ENCODE assay signal across 11 cellular contexts in genomic region chr9:37430841-37431597, GRCh38. TPM values are rescaled to one million over a fixed set of nuclear protein-coding genes. Genes with fewer than 3 reads are reported as not detected.
DNase-seq lines count a peak whose midpoint lies in the region; ATAC-seq and TF ChIP-seq lines count a peak whose summit lies in the region.
"Had no signal": no experiment of that assay in that cellular context is flagged by ENCODE, and none has a peak within 500 bp of the region (broad histone marks: within the 10 kb centered on the region; RNA-seq: fewer than 3 reads in every experiment).

No MANE protein-coding gene starts in this region.

- H3K27me3 ChIP-seq in cardiac muscle cell (no peaks in the 10 kb centered on the region), right atrium auricular region (no peaks in the 10 kb centered on the region), left lung (no peaks in the 10 kb centered on the region), upper lobe of right lung (no peaks in the 10 kb centered on the region), gastrocnemius medialis (no peaks in the 10 kb centered on the region)

- H3K4me3 ChIP-seq in cardiac muscle cell: no peak overlapping the region
- no peak overlapping the region for H3K4me3 ChIP-seq in right atrium auricular region
- no peak overlapping the region for H3K4me3 ChIP-seq in left lung
- H3K4me3 ChIP-seq in upper lobe of right lung: no peak overlapping the region
- no peak overlapping the region for H3K4me3 ChIP-seq in gastrocnemius medialis

- H3K4me1 ChIP-seq in cardiac muscle cell (ENCODE audit: low read depth) (peaks cover 5% of the 10 kb centered on the region), right atrium auricular region (peaks cover 0 to 25% of the 10 kb centered on the region in 2 donors), left lung (peaks cover 0 to 5% of the 10 kb centered on the region in 2 donors), upper lobe of right lung (peaks cover 5% of the 10 kb centered on the region), gastrocnemius medialis (peaks cover 15 to 26% of the 10 kb centered on the region in 2 donors)

- TF ChIP-seq CTCF in cardiac muscle cell (IDR thresholded peaks at IDR 0.05; ENCODE audit: low read depth, low read length): peak; percentile 7
- no peak for TF ChIP-seq CTCF in right atrium auricular region (IDR thresholded peaks at IDR 0.05)
- TF ChIP-seq CTCF in left lung (IDR thresholded peaks at IDR 0.05): no peak
- TF ChIP-seq CTCF in upper lobe of right lung (IDR thresholded peaks at IDR 0.05): no peak
- no peak for TF ChIP-seq CTCF in gastrocnemius medialis (IDR thresholded peaks at IDR 0.05 in 4 of 5, conservative IDR thresholded peaks at IDR 0.05 in 1 of 5)

- H3K36me3 ChIP-seq in cardiac muscle cell: peaks cover 11% of the 10 kb centered on the region
- peaks cover 70% of the 10 kb centered on the region for H3K36me3 ChIP-seq in right atrium auricular region
- peaks cover 0 to 96% of the 10 kb centered on the region in 2 donors for H3K36me3 ChIP-seq in left lung
- peaks cover 60% of the 10 kb centered on the region for H3K36me3 ChIP-seq in upper lobe of right lung
- H3K36me3 ChIP-seq in gastrocnemius medialis: peaks cover 0 to 64% of the 10 kb centered on the region in 2 donors

- peak; percentile 68 for ATAC-seq in left lung
- peak; percentile 35 for ATAC-seq in upper lobe of right lung
- ATAC-seq in gastrocnemius medialis: no peak
- ATAC-seq in GM19455 (IDR thresholded peaks at IDR 0.05; ENCODE audit: unreplicated experiment): no peak
- ATAC-seq: T-cell had no signal

- no peak for TF ChIP-seq POLR2A in gastrocnemius medialis (IDR thresholded peaks at IDR 0.05)

- H3K27ac ChIP-seq in cardiac muscle cell (peak overlapping the region; percentile 44), right atrium auricular region (no peak overlapping the region), left lung (no peak overlapping the region), upper lobe of right lung (no peak overlapping the region), gastrocnemius medialis (no peak overlapping the region)

- in situ Hi-C loops in gastrocnemius medialis (cut with MboI; ENCODE audit: low sequenced_read_pairs in 4 of 4): no loop called here

- DNase-seq in cardiac muscle cell (ENCODE audit: low read depth in 1 of 2, low spot score in 1 of 2): peak in 1 of 2 donors; percentile 18
- DNase-seq in right atrium auricular region (ENCODE audit: low spot score): no peak
- peak; percentile 59 for DNase-seq in astrocyte of the hippocampus (ENCODE audit: low read depth, low spot score)
- DNase-seq in left lung: no peak
- DNase-seq in upper lobe of right lung: no peak
- DNase-seq in central memory CD4-positive, alpha-beta T cell: no peak
- DNase-seq in gastrocnemius medialis: no peak
- DNase-seq: CD4-positive, alpha-beta T cell; stimulated activated CD4-positive, alpha-beta T cell treated with anti-CD3 and anti-CD28 coated beads, Interleukin-4, amount 100 ng/mL, for 24 hours; T-cell had no signal

- H3K9me3 ChIP-seq in cardiac muscle cell (ENCODE audit: low read depth): no peaks in the 10 kb centered on the region
- H3K9me3 ChIP-seq in right atrium auricular region: no peaks in the 10 kb centered on the region
- H3K9me3 ChIP-seq in left lung: no peaks in the 10 kb centered on the region
- no peaks in the 10 kb centered on the region for H3K9me3 ChIP-seq in upper lobe of right lung
- no peaks in the 10 kb centered on the region for H3K9me3 ChIP-seq in gastrocnemius medialis

- intact Hi-C loops in left lung (cut with DNase I) (no loop called here), upper lobe of right lung (cut with DNase I) (no loop called here), gastrocnemius medialis (cut with DNase I; ENCODE audit: low total_unique reads) (no loop called here)

RNA-seq across cellular contexts. Expression of gene GRHPR, which starts 8.5 kb away (rescaled TPM):
- 335 and 376 TPM in 2 replicates for total RNA-seq in cardiac muscle cell
- polyA plus RNA-seq in cardiac muscle cell: 252 and 280 TPM in 2 replicates
- 100 to 1,000 TPM; 129 to 137 TPM for total RNA-seq in right atrium auricular region
- total RNA-seq in left lung: 10 to 100 TPM; 75.2 to 79.6 TPM
- total RNA-seq in upper lobe of right lung: 65.0 TPM
- total RNA-seq in gastrocnemius medialis: 100 to 1,000 TPM; 119 to 138 (median 128) TPM

RNA-seq across cellular contexts. Expression of gene ZBTB5, which starts 34.2 kb away (rescaled TPM):
- total RNA-seq in cardiac muscle cell (16.2 and 24.9 TPM in 2 replicates), right atrium auricular region (1 to 10 TPM; 4.9 to 9.9 TPM), left lung (1 to 10 TPM; 7.5 to 9.8 TPM), upper lobe of right lung (10.1 TPM), gastrocnemius medialis (1 to 10 TPM; 5.6 to 7.0 (median 6.7) TPM)
- 6.7 and 10.9 TPM in 2 replicates for polyA plus RNA-seq in cardiac muscle cell

RNA-seq across cellular contexts. Expression of gene POLR1E, which starts 54.7 kb away (rescaled TPM):
- total RNA-seq in cardiac muscle cell (15.1 and 18.2 TPM in 2 replicates), right atrium auricular region (10 to 100 TPM in 1 of 2 donors, 1 to 10 TPM in 1; 9.6 to 13.3 TPM), left lung (10 to 100 TPM; 14.3 to 21.3 TPM), upper lobe of right lung (16.6 TPM), gastrocnemius medialis (10 to 100 TPM; 16.7 to 22.3 (median 17.6) TPM)
- polyA plus RNA-seq in cardiac muscle cell: 7.6 and 7.8 TPM in 2 replicates

Comparison
In these comparisons a context has a peak if more than half of its experiments do, and no peak if none do; other contexts are left out.
1. ATAC-seq: peak in left lung (single experiment) and upper lobe of right lung (single experiment); none in gastrocnemius medialis (0 of 2) and GM19455 (single experiment).